In genomic region chr15:43370310-43370974, GRCh38 we compare ENCODE assay signal across 8 cellular contexts. TPM values are rescaled to one million over a fixed set of nuclear protein-coding genes. Genes with fewer than 3 reads are reported as not detected.
A peak's percentile ranks its signal among the peaks of the same experiment; 100 is the strongest.
DNase-seq lines count a peak whose midpoint lies in the region; ATAC-seq and TF ChIP-seq lines count a peak whose summit lies in the region.

No MANE protein-coding gene starts in this region.

- peak overlapping the region; percentile 98 for H3K9ac ChIP-seq in endocrine pancreas (ENCODE audit: control insufficient read depth, insufficient read depth, low read length)

- H3K27ac ChIP-seq in SJCRH30 (peak overlapping the region; percentile 54), vagina (peak overlapping the region; percentile 78)

- H3K27ac Mint-ChIP-seq in activated naive CD4-positive, alpha-beta T cell treated with anti-CD3 and anti-CD28 coated beads, Interleukin-2, amount 50 U/mL, for 24 hours: peak overlapping the region; percentile 90
- peak overlapping the region; percentile 92 for H3K27ac Mint-ChIP-seq in mesothelial cell of epicardium

- DNase-seq in activated naive CD4-positive, alpha-beta T cell treated with anti-CD3 and anti-CD28 coated beads, Interleukin-2, amount 50 U/mL, for 16 hours: no peak
- DNase-seq in SJCRH30 (peak; percentile 57 to 63), mesothelial cell of epicardium (ENCODE audit: low spot score in 2 of 2, unreplicated experiment in 2 of 2) (peak; percentile 26 to 52), vagina (ENCODE audit: extremely low spot score in 2 of 2) (no peak), GF-D8 (lab: John Stamatoyannopoulos, UW) (no peak)

- peaks cover 20% of the 10 kb centered on the region for H3K36me3 ChIP-seq in SJCRH30
- H3K36me3 ChIP-seq in endocrine pancreas (ENCODE audit: control insufficient read depth, insufficient read depth, low read length): no peaks in the 10 kb centered on the region
- H3K36me3 ChIP-seq in vagina: peaks cover 0 to 22% of the 10 kb centered on the region in 2 donors

- peak; percentile 46 for ATAC-seq in HG02763 (IDR thresholded peaks at IDR 0.05; ENCODE audit: unreplicated experiment)

- H3K27me3 Mint-ChIP-seq in activated naive CD4-positive, alpha-beta T cell treated with anti-CD3 and anti-CD28 coated beads, Interleukin-2, amount 50 U/mL, for 24 hours: no peaks in the 10 kb centered on the region
- no peaks in the 10 kb centered on the region for H3K27me3 Mint-ChIP-seq in mesothelial cell of epicardium (ENCODE audit: low read depth)

- H3K9me3 Mint-ChIP-seq in activated naive CD4-positive, alpha-beta T cell treated with anti-CD3 and anti-CD28 coated beads, Interleukin-2, amount 50 U/mL, for 24 hours: peaks cover 12% of the 10 kb centered on the region
- H3K9me3 Mint-ChIP-seq in mesothelial cell of epicardium: peaks cover 20% of the 10 kb centered on the region

- H3K9me3 ChIP-seq in SJCRH30 (replicated peaks) (no peaks in the 10 kb centered on the region), endocrine pancreas (ENCODE audit: control insufficient read depth, low read length) (no peaks in the 10 kb centered on the region), vagina (no peaks in the 10 kb centered on the region)

- H3K27me3 ChIP-seq in SJCRH30 (no peaks in the 10 kb centered on the region), endocrine pancreas (ENCODE audit: control insufficient read depth, insufficient read depth, low read length) (no peaks in the 10 kb centered on the region), vagina (no peaks in the 10 kb centered on the region)

- TF ChIP-seq CTCF in mesothelial cell of epicardium (IDR thresholded peaks at IDR 0.05; ENCODE audit: unreplicated experiment): no peak
- TF ChIP-seq CTCF in vagina (IDR thresholded peaks at IDR 0.05): no peak

- intact Hi-C loops in vagina (cut with DNase I): no loop called here

- H3K4me3 ChIP-seq in SJCRH30 (peak overlapping the region; percentile 91), endocrine pancreas (ENCODE audit: control insufficient read depth, insufficient read depth, low read length) (peak overlapping the region; percentile 71), vagina (peak overlapping the region; percentile 72 to 76)

- H3K4me1 ChIP-seq in SJCRH30 (peaks cover 12% of the 10 kb centered on the region), endocrine pancreas (ENCODE audit: control insufficient read depth, insufficient read depth, low read length) (peaks cover 16% of the 10 kb centered on the region), vagina (peaks cover 27% of the 10 kb centered on the region)

- peak overlapping the region; percentile 92 for H3K4me3 Mint-ChIP-seq in activated naive CD4-positive, alpha-beta T cell treated with anti-CD3 and anti-CD28 coated beads, Interleukin-2, amount 50 U/mL, for 24 hours
- H3K4me3 Mint-ChIP-seq in mesothelial cell of epicardium: peak overlapping the region; percentile 96

- peaks cover 36% of the 10 kb centered on the region for H3K36me3 Mint-ChIP-seq in activated naive CD4-positive, alpha-beta T cell treated with anti-CD3 and anti-CD28 coated beads, Interleukin-2, amount 50 U/mL, for 24 hours
- H3K36me3 Mint-ChIP-seq in mesothelial cell of epicardium: peaks cover 40% of the 10 kb centered on the region

- peaks cover 61% of the 10 kb centered on the region for H3K4me1 Mint-ChIP-seq in activated naive CD4-positive, alpha-beta T cell treated with anti-CD3 and anti-CD28 coated beads, Interleukin-2, amount 50 U/mL, for 24 hours
- peaks cover 38% of the 10 kb centered on the region for H3K4me1 Mint-ChIP-seq in mesothelial cell of epicardium

- no peak for TF ChIP-seq POLR2A in vagina (IDR thresholded peaks at IDR 0.05)

RNA-seq across cellular contexts. Expression of gene ZSCAN29, which starts 0.4 kb away (rescaled TPM):
- total RNA-seq in SJCRH30 (2014; rRNA removed; shearing (Covaris generic)): 27.8 and 30.8 TPM in 2 replicates
- total RNA-seq in mesothelial cell of epicardium (32.1 to 35.5 TPM (median 33.7 TPM) in 3 replicates), vagina (18.2 TPM)

RNA-seq across cellular contexts. Expression of gene TUBGCP4, which starts 0.5 kb away (rescaled TPM):
- total RNA-seq in SJCRH30 (2014; rRNA removed; shearing (Covaris generic)): 16.2 and 20.3 TPM in 2 replicates
- total RNA-seq in mesothelial cell of epicardium (25.4 to 29.1 TPM (median 26.3 TPM) in 3 replicates), vagina (17.7 TPM)

RNA-seq across cellular contexts. Expression of gene LCMT2, which starts 40.1 kb away (rescaled TPM):
- 17.4 and 18.5 TPM in 2 replicates for total RNA-seq in SJCRH30 (2014; rRNA removed; shearing (Covaris generic))
- 9.8 to 10.0 TPM (median 9.9 TPM) in 3 replicates for total RNA-seq in mesothelial cell of epicardium
- total RNA-seq in vagina: 5.4 TPM

Comparison
In these comparisons a context has a peak if more than half of its experiments do, and no peak if none do; other contexts are left out.
1. DNase-seq: peak in SJCRH30 (2 of 2) and mesothelial cell of epicardium (2 of 2); none in activated naive CD4-positive, alpha-beta T cell treated with anti-CD3 and anti-CD28 coated beads, Interleukin-2, amount 50 U/mL, for 16 hours (single experiment), vagina (0 of 2) and GF-D8 (single experiment).
2. Peak in every context shown above with its lines, with median percentiles within 50 percentile points of each other: H3K4me3 ChIP-seq.